In genomic region chr17:75894049-75894742, GRCh38 we compare ENCODE assay signal across 1 cellular context.
TF ChIP-seq lines count a peak whose summit lies in the region.

No MANE protein-coding gene starts in this region.

TF ChIP-seq in H1, 55 proteins besides CTCF, POLR2A, EP300 and RAD21:
- TF ChIP-seq NANOG (IDR thresholded peaks at IDR 0.05; ENCODE audit: insufficient read depth, low read depth, low read length, poor library complexity, severe bottlenecking) (no peak), BACH1 (IDR thresholded peaks at IDR 0.05; ENCODE audit: low read length) (no peak), EGR1 (IDR thresholded peaks at IDR 0.05; ENCODE audit: borderline replicate concordance, low read depth, low read length) (no peak), CHD1 (IDR thresholded peaks at IDR 0.05; ENCODE audit: low read depth, low read length) (no peak), RNF2 (IDR thresholded peaks at IDR 0.05; ENCODE audit: borderline replicate concordance, low read depth, low read length, missing control alignments, poor library complexity, severe bottlenecking) (no peak), SIRT6 (IDR thresholded peaks at IDR 0.05; ENCODE audit: low read length) (no peak), CHD7 (IDR thresholded peaks at IDR 0.05; ENCODE audit: insufficient replicate concordance, low read length) (no peak), KDM4A (IDR thresholded peaks at IDR 0.05; ENCODE audit: low read depth, low read length, severe bottlenecking) (no peak)
